Comparison of ENCODE assay signal across 11 cellular contexts in the genomic region with DNA sequence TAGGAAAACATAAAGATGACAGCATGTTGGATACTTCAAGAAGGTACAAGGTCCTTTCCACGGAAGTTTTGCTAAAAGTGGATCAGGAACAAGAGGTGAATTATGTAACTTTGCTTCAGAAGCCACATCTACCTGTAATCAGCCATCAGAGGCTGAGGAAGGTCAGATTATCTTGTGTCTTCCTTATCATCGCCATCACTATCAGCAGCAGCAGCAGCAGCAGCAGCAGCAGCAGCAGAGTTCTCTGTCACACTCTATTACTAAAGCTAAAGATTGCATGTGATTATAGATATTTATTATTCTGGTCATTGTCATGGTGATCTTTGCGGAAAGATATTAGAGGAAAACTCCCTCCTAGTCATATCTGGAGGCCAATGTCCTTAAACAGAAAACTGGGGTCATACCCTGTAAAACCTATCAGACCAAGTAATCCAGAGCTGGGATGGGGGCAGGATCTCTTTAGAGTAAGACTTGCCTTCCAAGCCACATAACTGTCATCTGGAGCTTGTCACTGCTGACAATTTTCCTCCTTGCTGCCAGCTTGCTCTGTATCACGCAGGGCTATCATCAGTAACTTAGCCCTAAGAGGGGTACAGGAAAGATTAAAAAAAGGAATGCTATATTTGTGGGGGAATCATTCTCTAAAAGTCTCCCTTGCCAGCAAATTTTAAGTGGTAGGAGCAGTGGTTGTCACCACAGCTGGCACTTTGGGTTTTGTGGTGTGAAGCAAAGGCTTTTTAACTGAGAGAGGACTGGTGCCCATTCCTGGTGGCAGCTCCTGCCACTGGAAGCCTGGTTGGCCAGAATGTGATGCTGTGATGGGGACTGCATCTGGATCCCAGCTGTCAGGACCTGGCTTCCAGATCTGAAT.
DNase-seq lines count a peak whose midpoint lies in the region; ATAC-seq and TF ChIP-seq lines count a peak whose summit lies in the region.
"Had no signal": no experiment of that assay in that cellular context is flagged by ENCODE, and none has a peak within 500 bp of the region (broad histone marks: within the 10 kb centered on the region; RNA-seq: fewer than 3 reads in every experiment).

No MANE protein-coding gene starts in this region.

- TF ChIP-seq RAD21 in SK-N-SH (IDR thresholded peaks at IDR 0.05; ENCODE audit: low read length) = no peak

- H3K4me2 ChIP-seq in SK-N-SH = no peak overlapping the region
- H3K4me2 ChIP-seq: neural progenitor cell had no signal

- POLR2A ChIA-PET in SK-N-SH (lab: Yijun Ruan, JAX) = interaction anchor here (0.9 kb wide), 1 partner anchor 242 kb away, joined by 3 read pairs; a partner anchor contains a TSS

- peak overlapping the region; percentile 81 to 90 (median 88) for H3K4me3 Mint-ChIP-seq in CD4-positive, CD25-positive, alpha-beta regulatory T cell
- H3K4me3 Mint-ChIP-seq: neural progenitor cell had no signal

- in situ Hi-C loops in gastrocnemius medialis (cut with MboI; ENCODE audit: low sequenced_read_pairs in 4 of 4) = loop anchor here in 3 of 4 donors (10.0 to 25.0 kb wide), 3 partner anchors 251 to 708 kb away; no protein-coding TSS in a partner anchor

- peaks cover 80% of the 10 kb centered on the region for H3K4me1 ChIP-seq in CD4-positive, CD25-positive, alpha-beta regulatory T cell (ENCODE audit: control insufficient read depth, insufficient read depth, low read length, poor library complexity, severe bottlenecking)
- peaks cover 0 to 24% of the 10 kb centered on the region in 2 experiments; a peak in 2 of 4 replicates for H3K4me1 ChIP-seq in SK-N-SH (ENCODE audit: control insufficient read depth in 1 of 2, insufficient read depth in 2 of 2, low read depth in 1 of 2, low read length in 1 of 2)
- H3K4me1 ChIP-seq in effector memory CD4-positive, alpha-beta T cell (ENCODE audit: control insufficient read depth, insufficient read depth, low read length, poor library complexity, severe bottlenecking) = peaks cover 45% of the 10 kb centered on the region
- H3K4me1 ChIP-seq in gastrocnemius medialis = no peaks in the 10 kb centered on the region
- H3K4me1 ChIP-seq: neural progenitor cell had no signal

- H3F3A ChIP-seq in SK-N-SH (replicated peaks; ENCODE audit: insufficient read depth) = no peaks in the 10 kb centered on the region

- no peaks in the 10 kb centered on the region for H3K36me3 ChIP-seq in CD4-positive, CD25-positive, alpha-beta regulatory T cell (ENCODE audit: control insufficient read depth, insufficient read depth, low read length)
- H3K36me3 ChIP-seq in SK-N-SH (replicated peaks in 1 of 2; ENCODE audit: control insufficient read depth in 1 of 2, insufficient read depth in 2 of 2, low read length in 1 of 2) (no peaks in the 10 kb centered on the region), gastrocnemius medialis (no peaks in the 10 kb centered on the region)
- H3K36me3 ChIP-seq in effector memory CD4-positive, alpha-beta T cell (ENCODE audit: control insufficient read depth, insufficient read depth, low read length) = no peaks in the 10 kb centered on the region
- H3K36me3 ChIP-seq: neural progenitor cell had no signal

- H3K27ac Mint-ChIP-seq in CD4-positive, CD25-positive, alpha-beta regulatory T cell = peak overlapping the region; percentile 75 to 91 (median 87)
- H3K27ac Mint-ChIP-seq: neural progenitor cell had no signal

- H3K9me3 ChIP-seq in CD4-positive, CD25-positive, alpha-beta regulatory T cell (ENCODE audit: control insufficient read depth in 2 of 2, low read length in 2 of 2) = no peaks in the 10 kb centered on the region
- H3K9me3 ChIP-seq in SK-N-SH (no peaks in the 10 kb centered on the region), gastrocnemius medialis (no peaks in the 10 kb centered on the region)
- no peaks in the 10 kb centered on the region for H3K9me3 ChIP-seq in effector memory CD4-positive, alpha-beta T cell (ENCODE audit: control insufficient read depth, low read length)

- ATAC-seq in CD4-positive, CD25-positive, alpha-beta regulatory T cell (ENCODE audit: low read depth in 2 of 2) = no peak
- no peak for ATAC-seq in gastrocnemius medialis
- ATAC-seq: sciatic nerve had no signal

- peak overlapping the region; percentile 88 for H3K4me3 ChIP-seq in CD4-positive, CD25-positive, alpha-beta regulatory T cell (ENCODE audit: low read depth, low read length)
- H3K4me3 ChIP-seq in GM12865 (ENCODE audit: low read depth, low read length) (no peak overlapping the region), SK-N-SH (ENCODE audit: low read depth in 2 of 2, low read length in 1 of 2) (no peak overlapping the region), gastrocnemius medialis (no peak overlapping the region)
- H3K4me3 ChIP-seq in effector memory CD4-positive, alpha-beta T cell (ENCODE audit: insufficient read depth, low read depth, low read length, poor library complexity, severe bottlenecking) = no peak overlapping the region
- H3K4me3 ChIP-seq: neural progenitor cell had no signal

- peak overlapping the region; percentile 83 for H3K27ac ChIP-seq in CD4-positive, CD25-positive, alpha-beta regulatory T cell (ENCODE audit: insufficient read depth, low read length, poor library complexity, severe bottlenecking)
- H3K27ac ChIP-seq in SK-N-SH (ENCODE audit: low read depth in 2 of 2, low read length in 1 of 2) (peak overlapping the region in 1 of 2 experiments; percentile 77; a peak in 2 of 4 replicates), gastrocnemius medialis (no peak overlapping the region)
- H3K27ac ChIP-seq in effector memory CD4-positive, alpha-beta T cell (ENCODE audit: insufficient read depth, low read length, poor library complexity, severe bottlenecking) = peak overlapping the region; percentile 60
- H3K27ac ChIP-seq: neural progenitor cell had no signal

- H3K79me2 ChIP-seq in SK-N-SH (ENCODE audit: insufficient read depth) = no peaks in the 10 kb centered on the region

- H3K9me3 Mint-ChIP-seq in CD4-positive, CD25-positive, alpha-beta regulatory T cell = no peaks in the 10 kb centered on the region
- H3K9me3 Mint-ChIP-seq: neural progenitor cell had no signal

- H3K4me1 Mint-ChIP-seq in CD4-positive, CD25-positive, alpha-beta regulatory T cell = peaks cover 21 to 82% (median 56%) of the 10 kb centered on the region in 4 donors

- TF ChIP-seq EP300 in SK-N-SH (IDR thresholded peaks at IDR 0.05; ENCODE audit: borderline replicate concordance in 1 of 2, low read depth in 1 of 2, low read length in 1 of 2) = 0 out of 4 replicates have a peak, but pooled peaks of 1 of the 2 experiments have one; percentile 29

- no peaks in the 10 kb centered on the region for H4K20me1 ChIP-seq in SK-N-SH (ENCODE audit: insufficient read depth)

- peak in 1 of 3 donors; percentile 27 for DNase-seq in CD4-positive, CD25-positive, alpha-beta regulatory T cell
- DNase-seq in GM12865 (ENCODE audit: low read depth) = peak; percentile 49
- DNase-seq in SK-N-SH = peak; percentile 45
- no peak for DNase-seq in effector memory CD4-positive, alpha-beta T cell
- DNase-seq in OCI-M2 (lab: John Stamatoyannopoulos, UW; ENCODE audit: unreplicated experiment) = no peak
- DNase-seq in posterior vena cava (ENCODE audit: low spot score) = no peak
- DNase-seq in GF-D8 (lab: John Stamatoyannopoulos, UW) = no peak
- DNase-seq in gastrocnemius medialis = no peak
- DNase-seq: NCI-H2081 treated with DMSO at 0.1 percent for 48 hours had no signal

- H3K9me2 ChIP-seq in SK-N-SH = no peaks in the 10 kb centered on the region

- no peak for TF ChIP-seq POLR2A in gastrocnemius medialis (IDR thresholded peaks at IDR 0.05)

- WGBS in SK-N-SH (ENCODE audit: low lambda C conversion rate) = 82% methylated on average over 4 of the region's 4 CpGs

- intact Hi-C loops in posterior vena cava (cut with DNase I) (no loop called here), gastrocnemius medialis (cut with DNase I; ENCODE audit: low total_unique reads) (loop anchor here (5.0 kb wide), 1 partner anchor 253 kb away; no protein-coding TSS in a partner anchor)

- H3K27me3 Mint-ChIP-seq in CD4-positive, CD25-positive, alpha-beta regulatory T cell = no peaks in the 10 kb centered on the region

- TF ChIP-seq CTCF in GM12865 (IDR thresholded peaks at IDR 0.05; ENCODE audit: insufficient read depth, low read depth, low read length, missing control alignments) (no peak), SK-N-SH (IDR thresholded peaks at IDR 0.05) (no peak), gastrocnemius medialis (IDR thresholded peaks at IDR 0.05 in 4 of 5, conservative IDR thresholded peaks at IDR 0.05 in 1 of 5) (no peak)

- H3K27me3 ChIP-seq in CD4-positive, CD25-positive, alpha-beta regulatory T cell (ENCODE audit: control insufficient read depth, insufficient read depth, low read length) = no peaks in the 10 kb centered on the region
- no peaks in the 10 kb centered on the region for H3K27me3 ChIP-seq in SK-N-SH (ENCODE audit: insufficient read depth)
- H3K27me3 ChIP-seq in effector memory CD4-positive, alpha-beta T cell (replicated peaks; ENCODE audit: control insufficient read depth, insufficient read depth, low read length, poor library complexity, severe bottlenecking) = no peaks in the 10 kb centered on the region
- H3K27me3 ChIP-seq in gastrocnemius medialis = no peaks in the 10 kb centered on the region
- H3K27me3 ChIP-seq: neural progenitor cell had no signal

- H3K36me3 Mint-ChIP-seq in CD4-positive, CD25-positive, alpha-beta regulatory T cell = no peaks in the 10 kb centered on the region
- H3K36me3 Mint-ChIP-seq: neural progenitor cell had no signal

- H2AFZ ChIP-seq in SK-N-SH (ENCODE audit: low read depth) = no peak overlapping the region
- H2AFZ ChIP-seq: neural progenitor cell had no signal

- H3K9ac ChIP-seq in SK-N-SH = no peak overlapping the region
- H3K9ac ChIP-seq: neural progenitor cell had no signal

- CTCF ChIA-PET in SK-N-SH (lab: Yijun Ruan, JAX) = interaction anchor here (0.8 to 8.9 kb wide), 11 partner anchors 9 to 885 kb away, joined by 3 to 110 read pairs (median 6); a partner anchor contains a TSS

TF ChIP-seq in SK-N-SH, 30 proteins besides CTCF, POLR2A, EP300 and RAD21:
- TF ChIP-seq TCF12 (IDR thresholded peaks at IDR 0.05) (0 out of 2 replicates have a peak, but pooled peaks have one; percentile 5), CHD2 (IDR thresholded peaks at IDR 0.05; ENCODE audit: low read length, partially characterized antibody) (no peak), GATA2 (CRISPR knock-in tag; IDR thresholded peaks at IDR 0.05) (peak; percentile 84)

Comparison
In these comparisons a context has a peak if more than half of its experiments do, and no peak if none do; other contexts are left out.
1. DNase-seq: peak in GM12865 (single experiment) and SK-N-SH (single experiment); none in effector memory CD4-positive, alpha-beta T cell (0 of 3), OCI-M2 (single experiment), posterior vena cava (single experiment), GF-D8 (single experiment) and gastrocnemius medialis (0 of 2).
2. H3K27ac ChIP-seq: peak in CD4-positive, CD25-positive, alpha-beta regulatory T cell (single experiment) and effector memory CD4-positive, alpha-beta T cell (single experiment); none in gastrocnemius medialis (0 of 4).